ENCODE assay signal across 1 cellular context in the genomic region with DNA sequence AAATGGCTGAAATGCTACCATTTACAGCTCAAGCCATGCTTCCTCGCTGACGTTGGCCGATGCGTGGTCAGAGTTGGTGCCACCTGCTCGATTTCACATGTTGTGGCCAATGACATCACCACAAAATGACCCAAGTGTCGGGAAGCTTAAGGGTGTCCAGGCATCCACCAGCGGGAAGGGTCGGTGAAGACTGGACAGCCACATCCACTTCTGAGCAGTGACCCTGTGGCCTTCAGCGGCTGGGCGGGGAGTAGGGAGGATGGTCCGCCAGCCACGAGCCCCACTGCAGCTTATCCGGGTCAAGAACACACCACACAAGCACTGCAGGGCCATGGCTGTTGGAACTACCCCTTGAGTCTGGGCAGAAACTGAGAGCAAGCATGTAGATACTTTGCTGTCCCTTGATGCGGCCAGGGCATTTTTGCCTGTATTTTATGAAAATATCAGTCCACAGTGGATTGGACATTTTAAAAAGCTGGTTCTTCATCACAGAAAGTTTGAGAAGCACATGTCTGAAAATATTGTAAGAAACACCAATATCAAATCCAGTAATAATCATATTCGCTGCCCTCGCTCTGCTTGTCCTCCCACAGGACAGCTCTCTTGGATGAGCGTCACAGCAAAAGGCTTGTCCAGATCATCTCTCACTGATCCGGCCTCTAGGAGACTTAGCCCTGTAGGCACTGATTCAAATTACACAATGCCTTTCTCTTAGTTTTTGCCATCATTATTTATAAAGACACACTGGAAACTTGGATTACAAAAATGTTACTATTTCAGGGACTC.
TF ChIP-seq lines count a peak whose summit lies in the region.

No MANE protein-coding gene starts in this region.

TF ChIP-seq in H1, 55 proteins besides CTCF, POLR2A, EP300 and RAD21:
- TF ChIP-seq HDAC6 (IDR thresholded peaks at IDR 0.05; ENCODE audit: low read depth, low read length), result no peak
- no peak for TF ChIP-seq SRF (IDR thresholded peaks at IDR 0.05; ENCODE audit: low read depth, low read length)
- TF ChIP-seq CHD1 (IDR thresholded peaks at IDR 0.05; ENCODE audit: low read depth, low read length), result no peak
- TF ChIP-seq BRCA1 (IDR thresholded peaks at IDR 0.05; ENCODE audit: low read depth, low read length), result no peak
- no peak for TF ChIP-seq SP4 (IDR thresholded peaks at IDR 0.05; ENCODE audit: low read length)
- TF ChIP-seq EGR1 (IDR thresholded peaks at IDR 0.05; ENCODE audit: borderline replicate concordance, low read depth, low read length), result no peak
- TF ChIP-seq POU5F1 (IDR thresholded peaks at IDR 0.05; ENCODE audit: low read depth, low read length), result no peak
- TF ChIP-seq PHF8 (conservative IDR thresholded peaks at IDR 0.05; ENCODE audit: low read depth, low read length), result no peak
- TF ChIP-seq YY1 (IDR thresholded peaks at IDR 0.05; ENCODE audit: low read depth, low read length), result no peak
- no peak for TF ChIP-seq JUND (IDR thresholded peaks at IDR 0.05; ENCODE audit: low read length)
- no peak for TF ChIP-seq CBX5 (IDR thresholded peaks at IDR 0.05; ENCODE audit: low read depth, low read length)
